In genomic region chr1:177648138-177648537, GRCh38 we compare ENCODE assay signal across 25 cellular contexts.
"Had no signal": no experiment of that assay in that cellular context is flagged by ENCODE, and none has a peak within 500 bp of the region (broad histone marks: within the 10 kb centered on the region; RNA-seq: fewer than 3 reads in every experiment).

No MANE protein-coding gene starts in this region.

- H3K27ac ChIP-seq: hepatocyte, left ventricle myocardium inferior, pancreas, prostate gland, sigmoid colon, spleen, suprapubic skin, thoracic aorta, tibial artery, upper lobe of right lung had no signal

- H3K4me1 ChIP-seq: sigmoid colon, spleen, suprapubic skin, tibial artery, upper lobe of right lung had no signal

- H3K4me3 ChIP-seq: hepatocyte, left ventricle myocardium inferior, mucosa of descending colon, pancreas, prostate gland, sigmoid colon, spleen, suprapubic skin, thoracic aorta, tibial artery, upper lobe of right lung had no signal

- DNase-seq: islet precursor cell; left ventricle myocardium inferior; midbrain; mucosa of descending colon; naive thymus-derived CD4-positive, alpha-beta T cell; pancreas; posterior cingulate gyrus; retina; right cardiac atrium; sigmoid colon; small intestine; spleen; stimulated activated CD4-positive, alpha-beta T cell treated with anti-CD3 and anti-CD28 coated beads, Interleukin-4, amount 100 ng/mL, for 24 hours; stimulated activated naive CD4-positive, alpha-beta T cell; tibial artery; trophoblast cell; upper lobe of right lung had no signal

- H3K4me3 Mint-ChIP-seq: memory B cell; naive thymus-derived CD4-positive, alpha-beta T cell; natural killer cell treated with Interleukin-12 subunit alpha and Interleukin-12 subunit beta and Interleukin-15 and Interleukin-18, amount 100 ng/mL, for 72 hours; stimulated activated effector memory CD8-positive, alpha-beta T cell treated with anti-CD3 and anti-CD28 coated beads, Interleukin-12 subunit alpha, Interleukin-12 subunit beta, amount 100 ng/mL, for 72 hours; stimulated activated naive CD8-positive, alpha-beta T cell treated with anti-CD3 and anti-CD28 coated beads, Interleukin-15, Interleukin-2, amounts not matched to agents 100 ng/mL and 50 ng/mL, for 24 hours had no signal

- H3K4me1 Mint-ChIP-seq: memory B cell; naive thymus-derived CD4-positive, alpha-beta T cell; stimulated activated effector memory CD8-positive, alpha-beta T cell treated with anti-CD3 and anti-CD28 coated beads, Interleukin-12 subunit alpha, Interleukin-12 subunit beta, amount 100 ng/mL, for 72 hours had no signal

- H3K36me3 ChIP-seq: left ventricle myocardium inferior, pancreas, prostate gland, sigmoid colon, spleen, suprapubic skin, thoracic aorta, tibial artery, upper lobe of right lung had no signal

- H3K27me3 ChIP-seq: hepatocyte, pancreas, sigmoid colon, spleen, suprapubic skin, tibial artery, upper lobe of right lung had no signal

- H3K9me3 Mint-ChIP-seq: stimulated activated naive CD8-positive, alpha-beta T cell treated with anti-CD3 and anti-CD28 coated beads, Interleukin-15, Interleukin-2, amounts not matched to agents 100 ng/mL and 50 ng/mL, for 24 hours had no signal

- H3K9me3 ChIP-seq: left ventricle myocardium inferior, mucosa of descending colon, pancreas, prostate gland, suprapubic skin, thoracic aorta, tibial artery, upper lobe of right lung had no signal

- H3K36me3 Mint-ChIP-seq: memory B cell; naive thymus-derived CD4-positive, alpha-beta T cell; natural killer cell treated with Interleukin-12 subunit alpha and Interleukin-12 subunit beta and Interleukin-15 and Interleukin-18, amount 100 ng/mL, for 72 hours; stimulated activated effector memory CD8-positive, alpha-beta T cell treated with anti-CD3 and anti-CD28 coated beads, Interleukin-12 subunit alpha, Interleukin-12 subunit beta, amount 100 ng/mL, for 72 hours had no signal

- H3K27ac Mint-ChIP-seq: memory B cell; naive thymus-derived CD4-positive, alpha-beta T cell; natural killer cell treated with Interleukin-12 subunit alpha and Interleukin-12 subunit beta and Interleukin-15 and Interleukin-18, amount 100 ng/mL, for 72 hours; stimulated activated effector memory CD8-positive, alpha-beta T cell treated with anti-CD3 and anti-CD28 coated beads, Interleukin-12 subunit alpha, Interleukin-12 subunit beta, amount 100 ng/mL, for 72 hours; stimulated activated naive CD8-positive, alpha-beta T cell treated with anti-CD3 and anti-CD28 coated beads, Interleukin-15, Interleukin-2, amounts not matched to agents 100 ng/mL and 50 ng/mL, for 24 hours had no signal

- ATAC-seq: mucosa of descending colon; naive thymus-derived CD4-positive, alpha-beta T cell; natural killer cell treated with Interleukin-12 subunit alpha and Interleukin-12 subunit beta and Interleukin-15 and Interleukin-18, amount 100 ng/mL, for 72 hours; pancreas; right cardiac atrium; stimulated activated effector memory CD8-positive, alpha-beta T cell treated with anti-CD3 and anti-CD28 coated beads, Interleukin-12 subunit alpha, Interleukin-12 subunit beta, amount 100 ng/mL, for 72 hours; upper lobe of right lung had no signal

- H3K27me3 Mint-ChIP-seq: memory B cell; naive thymus-derived CD4-positive, alpha-beta T cell; natural killer cell treated with Interleukin-12 subunit alpha and Interleukin-12 subunit beta and Interleukin-15 and Interleukin-18, amount 100 ng/mL, for 72 hours; stimulated activated naive CD8-positive, alpha-beta T cell treated with anti-CD3 and anti-CD28 coated beads, Interleukin-15, Interleukin-2, amounts not matched to agents 100 ng/mL and 50 ng/mL, for 24 hours had no signal
